ENCODE assay signal across 1 cellular context in genomic region chr15:52679232-52680040, GRCh38.
TF ChIP-seq lines count a peak whose summit lies in the region.

TSS of gene ATOSA (minus strand) at chr15:52679388. CDS start at chr15:52678021, 1,367 bp downstream.

TF ChIP-seq in K562, 482 proteins besides CTCF, POLR2A, EP300 and RAD21 (continued from another document and continues in another):
- TF ChIP-seq ELK1 (CRISPR knock-in tag; IDR thresholded peaks at IDR 0.05) (no peak), POLR2AphosphoS2 (IDR thresholded peaks at IDR 0.05; ENCODE audit: low read length) (no peak), ZFX (CRISPR knock-in tag; IDR thresholded peaks at IDR 0.05) (no peak; the same call in none of the 2 replicates), HDAC8 (tag; IDR thresholded peaks at IDR 0.05) (no peak), ZNF696 (CRISPR knock-in tag; conservative IDR thresholded peaks at IDR 0.05) (no peak), CC2D1A (IDR thresholded peaks at IDR 0.05) (no peak), SMC3 (conservative IDR thresholded peaks at IDR 0.05; ENCODE audit: insufficient read depth, low read depth, low read length) (no peak), ZNF707 (CRISPR knock-in tag; conservative IDR thresholded peaks at IDR 0.05) (no peak), GTF2F1 (IDR thresholded peaks at IDR 0.05; ENCODE audit: low read depth, low read length) (no peak), RBM14 (IDR thresholded peaks at IDR 0.05; ENCODE audit: borderline replicate concordance, insufficient read depth, low read depth, low read length) (peak; percentile 20; the same call in 1 of the 2 replicates), RBFOX2 (IDR thresholded peaks at IDR 0.05; ENCODE audit: low read depth, low read length) (peak; percentile 71), ZBTB43 (CRISPR knock-in tag; IDR thresholded peaks at IDR 0.05) (no peak), PTTG1 (tag; IDR thresholded peaks at IDR 0.05; ENCODE audit: low read depth) (no peak), E2F6 (IDR thresholded peaks at IDR 0.05; ENCODE audit: borderline replicate concordance in 1 of 2, extremely low read depth in 1 of 2, insufficient read depth in 1 of 2, insufficient read length in 1 of 2, low read depth in 1 of 2, low read length in 1 of 2, poor library complexity in 1 of 2, severe bottlenecking in 1 of 2) (peak in 1 of 2 experiments; percentile 33), ID3 (CRISPR knock-in tag; IDR thresholded peaks at IDR 0.05) (no peak), ID3 (tag; IDR thresholded peaks at IDR 0.05) (no peak), ETV6 (IDR thresholded peaks at IDR 0.05; ENCODE audit: borderline replicate concordance in 1 of 2, low read depth in 2 of 2, low read length in 1 of 2) (no peak), ETV6 (CRISPR knock-in tag; IDR thresholded peaks at IDR 0.05; ENCODE audit: borderline replicate concordance) (no peak), ZNF121 (CRISPR knock-in tag; conservative IDR thresholded peaks at IDR 0.05) (no peak), CXXC5 (CRISPR knock-in tag; IDR thresholded peaks at IDR 0.05) (peak; percentile 10), ZNF239 (CRISPR knock-in tag; IDR thresholded peaks at IDR 0.05) (no peak), HMG20B (CRISPR knock-in tag; IDR thresholded peaks at IDR 0.05) (no peak), GTF2B (IDR thresholded peaks at IDR 0.05; ENCODE audit: extremely low read depth, insufficient read length) (no peak), USF1 (CRISPR knock-in tag; IDR thresholded peaks at IDR 0.05) (peak; percentile 96), RBM39 (optimal IDR thresholded peaks at IDR 0.05; ENCODE audit: low read depth, low read length) (no peak), TAL1 (IDR thresholded peaks at IDR 0.05) (no peak), CAMTA2 (CRISPR knock-in tag; conservative IDR thresholded peaks at IDR 0.05) (no peak), EZH2 (IDR thresholded peaks at IDR 0.05; ENCODE audit: borderline replicate concordance, low read depth, low read length) (no peak), SNAPC5 (CRISPR knock-in tag; IDR thresholded peaks at IDR 0.05) (no peak), ZBTB26 (CRISPR knock-in tag; IDR thresholded peaks at IDR 0.05) (no peak), PTBP1 (IDR thresholded peaks at IDR 0.05; ENCODE audit: low read depth, low read length) (no peak), KLF16 (IDR thresholded peaks at IDR 0.05) (no peak), IRF2 (CRISPR knock-in tag; IDR thresholded peaks at IDR 0.05) (no peak), ZC3H4 (CRISPR knock-in tag; IDR thresholded peaks at IDR 0.05; ENCODE audit: borderline replicate concordance) (no peak), HBP1 (CRISPR knock-in tag; IDR thresholded peaks at IDR 0.05) (no peak), MAZ (CRISPR knock-in tag; conservative IDR thresholded peaks at IDR 0.05 in 1 of 2, IDR thresholded peaks at IDR 0.05 in 1 of 2) (0 out of 4 replicates have a peak, but pooled peaks of 1 of the 2 experiments have one; percentile 3), ETS1 (conservative IDR thresholded peaks at IDR 0.05; ENCODE audit: control insufficient read depth, low read depth, low read length) (peak; percentile 22; the same call in 1 of the 2 replicates), ILF3 (IDR thresholded peaks at IDR 0.05; ENCODE audit: borderline replicate concordance) (no peak), ELF2 (CRISPR knock-in tag; IDR thresholded peaks at IDR 0.05) (no peak)
- TF ChIP-seq, protein P1, sequence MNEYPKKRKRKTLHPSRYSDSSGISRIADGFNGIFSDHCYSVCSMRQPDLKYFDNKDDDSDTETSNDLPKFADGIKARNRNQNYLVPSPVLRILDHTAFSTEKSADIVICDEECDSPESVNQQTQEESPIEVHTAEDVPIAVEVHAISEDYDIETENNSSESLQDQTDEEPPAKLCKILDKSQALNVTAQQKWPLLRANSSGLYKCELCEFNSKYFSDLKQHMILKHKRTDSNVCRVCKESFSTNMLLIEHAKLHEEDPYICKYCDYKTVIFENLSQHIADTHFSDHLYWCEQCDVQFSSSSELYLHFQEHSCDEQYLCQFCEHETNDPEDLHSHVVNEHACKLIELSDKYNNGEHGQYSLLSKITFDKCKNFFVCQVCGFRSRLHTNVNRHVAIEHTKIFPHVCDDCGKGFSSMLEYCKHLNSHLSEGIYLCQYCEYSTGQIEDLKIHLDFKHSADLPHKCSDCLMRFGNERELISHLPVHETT (CRISPR knock-in tag; conservative IDR thresholded peaks at IDR 0.05 in 1 of 2, IDR thresholded peaks at IDR 0.05 in 1 of 2) = 0 out of 4 replicates have a peak, but pooled peaks of 1 of the 2 experiments have one; percentile 23
- TF ChIP-seq, protein P2, sequence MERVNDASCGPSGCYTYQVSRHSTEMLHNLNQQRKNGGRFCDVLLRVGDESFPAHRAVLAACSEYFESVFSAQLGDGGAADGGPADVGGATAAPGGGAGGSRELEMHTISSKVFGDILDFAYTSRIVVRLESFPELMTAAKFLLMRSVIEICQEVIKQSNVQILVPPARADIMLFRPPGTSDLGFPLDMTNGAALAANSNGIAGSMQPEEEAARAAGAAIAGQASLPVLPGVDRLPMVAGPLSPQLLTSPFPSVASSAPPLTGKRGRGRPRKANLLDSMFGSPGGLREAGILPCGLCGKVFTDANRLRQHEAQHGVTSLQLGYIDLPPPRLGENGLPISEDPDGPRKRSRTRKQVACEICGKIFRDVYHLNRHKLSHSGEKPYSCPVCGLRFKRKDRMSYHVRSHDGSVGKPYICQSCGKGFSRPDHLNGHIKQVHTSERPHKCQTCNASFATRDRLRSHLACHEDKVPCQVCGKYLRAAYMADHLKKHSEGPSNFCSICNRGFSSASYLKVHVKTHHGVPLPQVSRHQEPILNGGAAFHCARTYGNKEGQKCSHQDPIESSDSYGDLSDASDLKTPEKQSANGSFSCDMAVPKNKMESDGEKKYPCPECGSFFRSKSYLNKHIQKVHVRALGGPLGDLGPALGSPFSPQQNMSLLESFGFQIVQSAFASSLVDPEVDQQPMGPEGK (CRISPR knock-in tag; IDR thresholded peaks at IDR 0.05; ENCODE audit: borderline replicate concordance) = no peak
- TF ChIP-seq, protein P3, sequence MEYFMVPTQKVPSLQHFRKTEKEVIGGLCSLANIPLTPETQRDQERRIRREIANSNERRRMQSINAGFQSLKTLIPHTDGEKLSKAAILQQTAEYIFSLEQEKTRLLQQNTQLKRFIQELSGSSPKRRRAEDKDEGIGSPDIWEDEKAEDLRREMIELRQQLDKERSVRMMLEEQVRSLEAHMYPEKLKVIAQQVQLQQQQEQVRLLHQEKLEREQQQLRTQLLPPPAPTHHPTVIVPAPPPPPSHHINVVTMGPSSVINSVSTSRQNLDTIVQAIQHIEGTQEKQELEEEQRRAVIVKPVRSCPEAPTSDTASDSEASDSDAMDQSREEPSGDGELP (CRISPR knock-in tag; IDR thresholded peaks at IDR 0.05; ENCODE audit: borderline replicate concordance) = peak; percentile 48; the same call in 1 of the 2 replicates
- TF ChIP-seq, protein P4, sequence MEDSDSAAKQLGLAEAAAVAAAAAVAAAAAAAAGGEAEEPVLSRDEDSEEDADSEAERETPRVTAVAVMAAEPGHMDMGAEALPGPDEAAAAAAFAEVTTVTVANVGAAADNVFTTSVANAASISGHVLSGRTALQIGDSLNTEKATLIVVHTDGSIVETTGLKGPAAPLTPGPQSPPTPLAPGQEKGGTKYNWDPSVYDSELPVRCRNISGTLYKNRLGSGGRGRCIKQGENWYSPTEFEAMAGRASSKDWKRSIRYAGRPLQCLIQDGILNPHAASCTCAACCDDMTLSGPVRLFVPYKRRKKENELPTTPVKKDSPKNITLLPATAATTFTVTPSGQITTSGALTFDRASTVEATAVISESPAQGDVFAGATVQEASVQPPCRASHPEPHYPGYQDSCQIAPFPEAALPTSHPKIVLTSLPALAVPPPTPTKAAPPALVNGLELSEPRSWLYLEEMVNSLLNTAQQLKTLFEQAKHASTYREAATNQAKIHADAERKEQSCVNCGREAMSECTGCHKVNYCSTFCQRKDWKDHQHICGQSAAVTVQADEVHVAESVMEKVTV (CRISPR knock-in tag; IDR thresholded peaks at IDR 0.05) = no peak
